Comparison of ENCODE assay signal across 12 cellular contexts in the genomic region with DNA sequence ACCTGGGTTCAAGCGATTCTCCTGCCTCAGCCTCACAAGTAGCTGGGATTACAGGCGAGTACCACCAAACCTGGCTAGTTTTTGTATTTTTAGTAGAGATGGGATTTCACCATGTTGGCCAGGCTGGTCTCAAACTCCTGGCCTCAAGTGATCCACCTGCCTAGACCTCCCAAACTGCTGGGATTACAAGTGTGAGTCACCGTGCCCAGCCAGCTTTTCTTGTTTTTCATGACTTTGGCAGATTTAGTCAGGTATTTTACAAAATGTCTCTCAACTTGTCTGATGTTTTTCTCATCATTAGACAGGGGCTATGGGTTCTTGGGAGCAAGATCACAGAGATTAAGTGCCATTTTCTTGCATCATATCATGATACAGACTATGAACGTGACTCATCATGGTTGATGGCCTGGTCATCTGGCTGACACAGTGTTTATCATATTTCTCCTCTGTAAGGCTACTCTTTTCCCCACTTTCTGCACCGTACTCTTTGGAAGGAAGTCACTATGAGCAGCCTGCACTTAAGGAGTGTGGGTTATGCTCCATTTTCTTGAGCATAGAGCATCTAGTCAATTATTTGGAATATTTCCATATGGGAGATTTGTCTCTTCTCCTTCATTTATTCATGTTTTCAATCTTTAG.
DNase-seq lines count a peak whose midpoint lies in the region; ATAC-seq, FAIRE-seq and TF ChIP-seq lines count a peak whose summit lies in the region.
"Had no signal": no experiment of that assay in that cellular context is flagged by ENCODE, and none has a peak within 500 bp of the region (broad histone marks: within the 10 kb centered on the region; RNA-seq: fewer than 3 reads in every experiment).

No MANE protein-coding gene starts in this region.

- no peaks in the 10 kb centered on the region for H3K27me3 ChIP-seq in endothelial cell of umbilical vein (ENCODE audit: control insufficient read depth in 2 of 2, insufficient read depth in 2 of 2, low read length in 2 of 2)
- H3K27me3 ChIP-seq in osteoblast (ENCODE audit: insufficient read depth, low read length) = no peaks in the 10 kb centered on the region

- no TSS peak for BruUV-seq in endothelial cell of umbilical vein (replicated peaks; lab: Mats Ljungman, UMichigan)

- no peaks in the 10 kb centered on the region for H3K9me1 ChIP-seq in endothelial cell of umbilical vein (replicated peaks; ENCODE audit: control insufficient read depth, extremely low read depth, insufficient read depth, low read length)

- H3K9ac ChIP-seq in endothelial cell of umbilical vein (replicated peaks; ENCODE audit: extremely low read depth, insufficient read depth, low read length) = no peak overlapping the region

- intact Hi-C loops in endothelial cell of umbilical vein (cut with micrococcal nuclease) = no loop called here

- H3K36me3 ChIP-seq in endothelial cell of umbilical vein (ENCODE audit: control insufficient read depth in 2 of 2, extremely low read depth in 1 of 2, insufficient read depth in 2 of 2, low read length in 2 of 2) = no peaks in the 10 kb centered on the region
- H3K36me3 ChIP-seq in osteoblast (ENCODE audit: insufficient read depth, low read length) = no peaks in the 10 kb centered on the region
- H3K36me3 ChIP-seq: heart right ventricle, left ventricle myocardium inferior had no signal

- H3K36me3 Mint-ChIP-seq in osteocyte (ENCODE audit: unreplicated experiment) = no peaks in the 10 kb centered on the region

- H3K4me3 ChIP-seq in endothelial cell of umbilical vein (replicated peaks in 1 of 3; ENCODE audit: insufficient read depth in 1 of 3, low read depth in 1 of 3, low read length in 3 of 3) = no peak overlapping the region
- H3K4me3 ChIP-seq in osteoblast (ENCODE audit: insufficient read depth, low read length) = no peak overlapping the region
- H3K4me3 ChIP-seq: heart right ventricle, left ventricle myocardium inferior had no signal

- no peak overlapping the region for H3K27ac Mint-ChIP-seq in osteocyte (ENCODE audit: unreplicated experiment)
- H3K27ac Mint-ChIP-seq: nephron had no signal

- H3K27me3 Mint-ChIP-seq in osteocyte (ENCODE audit: unreplicated experiment) = no peaks in the 10 kb centered on the region

- dilution Hi-C loops in endothelial cell of umbilical vein (cut with MboI; ENCODE audit: extremely low pct_ligation_motif_present, low sequenced_read_pairs) = no loop called here

- H3K4me2 ChIP-seq in endothelial cell of umbilical vein (ENCODE audit: insufficient read depth, low read length) (no peak overlapping the region), osteoblast (ENCODE audit: insufficient read depth, low read length) (no peak overlapping the region)

- no peak overlapping the region for H2AFZ ChIP-seq in endothelial cell of umbilical vein (ENCODE audit: low read depth, low read length)
- H2AFZ ChIP-seq in osteoblast (ENCODE audit: low read length) = no peak overlapping the region

- no peak for FAIRE-seq in endothelial cell of umbilical vein (lab: Jason Lieb, UNC)

- H3K9me3 ChIP-seq in endothelial cell of umbilical vein (replicated peaks; ENCODE audit: control insufficient read depth, insufficient read depth, low read length) (no peaks in the 10 kb centered on the region), osteoblast (ENCODE audit: low read depth, low read length) (no peaks in the 10 kb centered on the region)
- H3K9me3 ChIP-seq: heart right ventricle, left ventricle myocardium inferior had no signal

- H4K20me1 ChIP-seq in endothelial cell of umbilical vein (replicated peaks; ENCODE audit: control insufficient read depth, extremely low read depth, insufficient read depth, low read length) = no peaks in the 10 kb centered on the region
- H4K20me1 ChIP-seq in osteoblast (ENCODE audit: insufficient read depth, low read length) = no peaks in the 10 kb centered on the region

- POLR2A ChIA-PET in endothelial cell of umbilical vein (lab: Charles Lee) = no interaction called here

- no peaks in the 10 kb centered on the region for H3K4me1 ChIP-seq in endothelial cell of umbilical vein (ENCODE audit: control insufficient read depth, extremely low read depth, insufficient read depth, low read length)
- peaks cover 11% of the 10 kb centered on the region for H3K4me1 ChIP-seq in osteoblast (ENCODE audit: insufficient read depth, low read length)
- H3K4me1 ChIP-seq: heart right ventricle, left ventricle myocardium inferior had no signal

- CTCF ChIA-PET in endothelial cell of umbilical vein (lab: Charles Lee) = interaction anchor here (1.6 kb wide), 1 partner anchor 84 kb away, joined by 3 read pairs; no protein-coding TSS in a partner anchor

- no peak overlapping the region for H3K4me3 Mint-ChIP-seq in osteocyte (ENCODE audit: unreplicated experiment)
- H3K4me3 Mint-ChIP-seq: nephron had no signal

- peak; percentile 56 for DNase-seq in GM03348 (ENCODE audit: low spot score)
- DNase-seq in NCI-H226 = peak; percentile 45
- DNase-seq in endothelial cell of umbilical vein (ENCODE audit: low read depth, low spot score) = no peak
- peak; percentile 85 for DNase-seq in osteoblast (ENCODE audit: insufficient read length, low spot score, missing footprints)
- no peak for DNase-seq in stimulated activated CD4-positive, alpha-beta T cell treated with anti-CD3 and anti-CD28 coated beads, Interleukin-4, amount 100 ng/mL, for 24 hours
- DNase-seq in osteocyte (ENCODE audit: extremely low spot score, unreplicated experiment) = no peak
- DNase-seq in COLO668 (lab: John Stamatoyannopoulos, UW; ENCODE audit: unreplicated experiment) = no peak
- DNase-seq: heart right ventricle, left ventricle myocardium inferior had no signal

- H3K4me1 Mint-ChIP-seq in osteocyte (ENCODE audit: unreplicated experiment) = peaks cover 6% of the 10 kb centered on the region
- H3K4me1 Mint-ChIP-seq: nephron had no signal

- H3K79me2 ChIP-seq in endothelial cell of umbilical vein (ENCODE audit: control insufficient read depth, insufficient read depth, low read length) (no peaks in the 10 kb centered on the region), osteoblast (ENCODE audit: insufficient read depth, low read length) (no peaks in the 10 kb centered on the region)

- TF ChIP-seq CTCF in endothelial cell of umbilical vein (IDR thresholded peaks at IDR 0.05; ENCODE audit: extremely low read depth in 1 of 2, insufficient read depth in 1 of 2, low read depth in 1 of 2, low read length in 2 of 2) (no peak), osteoblast (IDR thresholded peaks at IDR 0.05; ENCODE audit: extremely low read depth, low read depth, low read length) (no peak), osteocyte (IDR thresholded peaks at IDR 0.05) (no peak)

- no peaks in the 10 kb centered on the region for H3K9me3 Mint-ChIP-seq in osteocyte (ENCODE audit: unreplicated experiment)
- H3K9me3 Mint-ChIP-seq: nephron had no signal

- H3K27ac ChIP-seq in endothelial cell of umbilical vein (ENCODE audit: insufficient read depth, low read depth, low read length) (no peak overlapping the region), osteoblast (ENCODE audit: low read depth, low read length) (no peak overlapping the region)
- H3K27ac ChIP-seq: heart right ventricle, left ventricle myocardium inferior had no signal

- TF ChIP-seq POLR2A in endothelial cell of umbilical vein (IDR thresholded peaks at IDR 0.05; ENCODE audit: low read depth, low read length) = no peak

- ATAC-seq in GM21360 (IDR thresholded peaks at IDR 0.05; ENCODE audit: unreplicated experiment) = no peak
- ATAC-seq: heart right ventricle, sciatic nerve had no signal

TF ChIP-seq in endothelial cell of umbilical vein, 7 proteins besides CTCF, POLR2A, EP300 and RAD21:
- no peak for TF ChIP-seq EZH2 (IDR thresholded peaks at IDR 0.05; ENCODE audit: borderline replicate concordance, low read depth, low read length, severe bottlenecking)
- TF ChIP-seq GATA2 (IDR thresholded peaks at IDR 0.05; ENCODE audit: insufficient read depth, insufficient read length, low read depth, low read length) = no peak
- no peak for TF ChIP-seq POLR2AphosphoS5 (IDR thresholded peaks at IDR 0.05; ENCODE audit: insufficient read depth, low read depth, low read length)
- TF ChIP-seq FOS (IDR thresholded peaks at IDR 0.05; ENCODE audit: borderline replicate concordance, insufficient read depth, low read length) = peak; percentile 8
- TF ChIP-seq JUN (IDR thresholded peaks at IDR 0.05; ENCODE audit: borderline replicate concordance, insufficient read depth, insufficient read length, low read depth) = no peak

Comparison
In these comparisons a context has a peak if more than half of its experiments do, and no peak if none do; other contexts are left out.
1. DNase-seq: peak in GM03348 (single experiment), NCI-H226 (single experiment) and osteoblast (single experiment); none in endothelial cell of umbilical vein (single experiment), stimulated activated CD4-positive, alpha-beta T cell treated with anti-CD3 and anti-CD28 coated beads, Interleukin-4, amount 100 ng/mL, for 24 hours (single experiment), osteocyte (single experiment) and COLO668 (single experiment).